Comparison of ENCODE assay signal across 24 cellular contexts in genomic region chr16:74225278-74225677, GRCh38.
"Had no signal": no experiment of that assay in that cellular context is flagged by ENCODE, and none has a peak within 500 bp of the region (broad histone marks: within the 10 kb centered on the region; RNA-seq: fewer than 3 reads in every experiment).

No MANE protein-coding gene starts in this region.

- H3K4me3 ChIP-seq: coronary artery, gastrocnemius medialis, mucosa of descending colon, prostate gland, right lobe of liver, spleen, testis, tibial nerve, upper lobe of right lung, vagina had no signal

- H3K79me2 ChIP-seq: parathyroid adenoma had no signal

- H3K9me3 ChIP-seq: gastrocnemius medialis, mucosa of descending colon, prostate gland, right lobe of liver, spleen, testis, tibial nerve, upper lobe of right lung, vagina had no signal

- ATAC-seq: gastrocnemius medialis; left lobe of liver; mucosa of descending colon; natural killer cell; stimulated activated naive B cell treated with anti-CD40 and anti-IgM and Interleukin-4, amounts not matched to agents 10 μg/mL and 1 μg/mL and 100 μg/mL, for 72 hours; stimulated activated naive CD8-positive, alpha-beta T cell treated with anti-CD3 and anti-CD28 coated beads, Interleukin-15, amount 100 ng/mL, for 72 hours; upper lobe of right lung had no signal

- H3K27ac ChIP-seq: coronary artery, gastrocnemius medialis, parathyroid adenoma, prostate gland, right lobe of liver, spleen, testis, tibial nerve, upper lobe of right lung, vagina had no signal

- H2AFZ ChIP-seq: parathyroid adenoma had no signal

- H3K36me3 ChIP-seq: gastrocnemius medialis, prostate gland, right lobe of liver, spleen, tibial nerve, upper lobe of right lung, vagina had no signal

- H3K9ac ChIP-seq: parathyroid adenoma had no signal

- DNase-seq: effector CD4-positive, alpha-beta T cell; endodermal cell; erythroblast; gastrocnemius medialis; islet precursor cell; mucosa of descending colon; natural killer cell; occipital lobe; right lobe of liver; spleen; stimulated activated CD4-positive, alpha-beta T cell treated with anti-CD3 and anti-CD28 coated beads, Interleukin-15, amount 100 ng/mL, for 24 hours; stimulated activated CD4-positive, alpha-beta T cell treated with anti-CD3 and anti-CD28 coated beads, Interleukin-1b, Interleukin-23, amount 100 ng/mL, for 48 hours; stimulated activated CD4-positive, alpha-beta T cell treated with anti-CD3 and anti-CD28 coated beads, Interleukin-4, amount 100 ng/mL, for 24 hours; stimulated activated naive B cell treated with anti-CD40 and anti-IgM and Interleukin-4, amounts not matched to agents 10 μg/mL and 1 μg/mL and 100 μg/mL, for 72 hours; stimulated activated naive CD8-positive, alpha-beta T cell treated with anti-CD3 and anti-CD28 coated beads, Interleukin-15, amount 100 ng/mL, for 72 hours; testis; upper lobe of right lung had no signal

- H3K4me1 ChIP-seq: gastrocnemius medialis, parathyroid adenoma, prostate gland, right lobe of liver, spleen, testis, upper lobe of right lung, vagina had no signal

- H3K27me3 ChIP-seq: gastrocnemius medialis, right lobe of liver, testis, tibial nerve, upper lobe of right lung, vagina had no signal

- FAIRE-seq: endothelial cell of umbilical vein had no signal
